1 cellular context compared by ENCODE assay signal in genomic region chrX:108307408-108308085, GRCh38.
A peak's percentile ranks its signal among the peaks of the same experiment; 100 is the strongest.
TF ChIP-seq lines count a peak whose summit lies in the region.

No MANE protein-coding gene starts in this region.

TF ChIP-seq in HepG2, 621 proteins besides CTCF, POLR2A, EP300 and RAD21 (continued from another document and continues in another):
- TF ChIP-seq ZNF577 (CRISPR knock-in tag; IDR thresholded peaks at IDR 0.05; ENCODE audit: borderline replicate concordance, low read depth) = no peak
- no peak for TF ChIP-seq FOXA1 (IDR thresholded peaks at IDR 0.05)
- peak; percentile 78 for TF ChIP-seq FOXA1 (CRISPR knock-in tag; IDR thresholded peaks at IDR 0.05)
- no peak for TF ChIP-seq PBX3 (CRISPR knock-in tag; IDR thresholded peaks at IDR 0.05; ENCODE audit: borderline replicate concordance)
- no peak for TF ChIP-seq DMAP1 (CRISPR knock-in tag; IDR thresholded peaks at IDR 0.05)
- no peak for TF ChIP-seq PPARG (CRISPR knock-in tag; conservative IDR thresholded peaks at IDR 0.05)
- TF ChIP-seq ZBTB40 (IDR thresholded peaks at IDR 0.05) = no peak
- TF ChIP-seq ZBTB40 (CRISPR knock-in tag; IDR thresholded peaks at IDR 0.05) = no peak
- no peak for TF ChIP-seq ZNF337 (CRISPR knock-in tag; IDR thresholded peaks at IDR 0.05; ENCODE audit: borderline replicate concordance, low read depth)
- no peak for TF ChIP-seq ZNF513 (CRISPR knock-in tag; conservative IDR thresholded peaks at IDR 0.05)
- no peak for TF ChIP-seq SALL2 (CRISPR knock-in tag; IDR thresholded peaks at IDR 0.05)
- no peak for TF ChIP-seq KIAA2018 (CRISPR knock-in tag; IDR thresholded peaks at IDR 0.05; ENCODE audit: borderline replicate concordance)
- no peak for TF ChIP-seq ZBTB4 (CRISPR knock-in tag; IDR thresholded peaks at IDR 0.05; ENCODE audit: borderline replicate concordance)
- TF ChIP-seq PCBP2 (optimal IDR thresholded peaks at IDR 0.05; ENCODE audit: low read depth, low read length, poor library complexity, severe bottlenecking) = no peak
- no peak for TF ChIP-seq SP4 (CRISPR knock-in tag; IDR thresholded peaks at IDR 0.05)
- no peak for TF ChIP-seq SMC3 (IDR thresholded peaks at IDR 0.05; ENCODE audit: low read length)
- TF ChIP-seq XBP1 (CRISPR knock-in tag; IDR thresholded peaks at IDR 0.05) = no peak
- no peak for TF ChIP-seq DPF2 (CRISPR knock-in tag; IDR thresholded peaks at IDR 0.05; ENCODE audit: borderline replicate concordance, low read depth)
- TF ChIP-seq TBX3 (IDR thresholded peaks at IDR 0.05; ENCODE audit: borderline replicate concordance) = peak; percentile 33; the same call in 1 of the 2 replicates
- TF ChIP-seq MBD4 (IDR thresholded peaks at IDR 0.05; ENCODE audit: borderline replicate concordance, low read length) = no peak
- TF ChIP-seq ARID2 (CRISPR knock-in tag; IDR thresholded peaks at IDR 0.05; ENCODE audit: borderline replicate concordance) = no peak
- peak; percentile 42; the same call in 1 of the 2 replicates for TF ChIP-seq TCF7 (IDR thresholded peaks at IDR 0.05; ENCODE audit: low read depth)
- TF ChIP-seq CENPX (CRISPR knock-in tag; IDR thresholded peaks at IDR 0.05) = no peak
- no peak for TF ChIP-seq ARID3A (IDR thresholded peaks at IDR 0.05; ENCODE audit: low read depth, low read length)
- no peak for TF ChIP-seq ZNF768 (CRISPR knock-in tag; IDR thresholded peaks at IDR 0.05)
- no peak for TF ChIP-seq ZKSCAN5 (CRISPR knock-in tag; IDR thresholded peaks at IDR 0.05)
- no peak for TF ChIP-seq TGIF2 (CRISPR knock-in tag; IDR thresholded peaks at IDR 0.05)
- TF ChIP-seq ZNF781 (CRISPR knock-in tag; IDR thresholded peaks at IDR 0.05; ENCODE audit: borderline replicate concordance, not compliant biosample characterization) = no peak
- no peak for TF ChIP-seq YY1 (IDR thresholded peaks at IDR 0.05; ENCODE audit: insufficient read depth, insufficient replicate concordance, low read depth, low read length)
- TF ChIP-seq JUND (CRISPR knock-in tag; IDR thresholded peaks at IDR 0.05) = no peak
